7 cellular contexts compared by ENCODE assay signal in genomic region chr4:6779667-6780565, GRCh38. TPM values are rescaled to one million over a fixed set of nuclear protein-coding genes. Genes with fewer than 3 reads are reported as not detected.
DNase-seq lines count a peak whose midpoint lies in the region; ATAC-seq and TF ChIP-seq lines count a peak whose summit lies in the region.

No MANE protein-coding gene starts in this region.

- H3K9me3 Mint-ChIP-seq in stimulated activated effector memory CD8-positive, alpha-beta T cell treated with anti-CD3 and anti-CD28 coated beads, Interleukin-12 subunit alpha, Interleukin-12 subunit beta, amount 100 ng/mL, for 72 hours, result no peaks in the 10 kb centered on the region

- peaks cover 42% of the 10 kb centered on the region for H3K4me1 Mint-ChIP-seq in stimulated activated effector memory CD8-positive, alpha-beta T cell treated with anti-CD3 and anti-CD28 coated beads, Interleukin-12 subunit alpha, Interleukin-12 subunit beta, amount 100 ng/mL, for 72 hours

- H3K36me3 Mint-ChIP-seq in stimulated activated effector memory CD8-positive, alpha-beta T cell treated with anti-CD3 and anti-CD28 coated beads, Interleukin-12 subunit alpha, Interleukin-12 subunit beta, amount 100 ng/mL, for 72 hours, result peaks cover 12% of the 10 kb centered on the region

- no peak for ATAC-seq in stimulated activated naive CD8-positive, alpha-beta T cell treated with anti-CD3 and anti-CD28 coated beads, Interleukin-15, Interleukin-2, amounts not matched to agents 100 U/mL and 50 U/mL, for 24 hours
- no peak for ATAC-seq in stimulated activated effector memory CD8-positive, alpha-beta T cell treated with anti-CD3 and anti-CD28 coated beads, Interleukin-12 subunit alpha, Interleukin-12 subunit beta, amount 100 ng/mL, for 72 hours

- H3K27me3 ChIP-seq in HL-60 (ENCODE audit: insufficient read depth, poor library complexity, severe bottlenecking) (no peaks in the 10 kb centered on the region), prostate gland (replicated peaks; ENCODE audit: insufficient read depth) (no peaks in the 10 kb centered on the region)

- no peak overlapping the region for H3K27ac Mint-ChIP-seq in stimulated activated effector memory CD8-positive, alpha-beta T cell treated with anti-CD3 and anti-CD28 coated beads, Interleukin-12 subunit alpha, Interleukin-12 subunit beta, amount 100 ng/mL, for 72 hours

- TF ChIP-seq POLR2A in prostate gland (IDR thresholded peaks at IDR 0.05), result no peak

- H3K36me3 ChIP-seq in prostate gland, result no peaks in the 10 kb centered on the region

- peak; percentile 56 to 73 for DNase-seq in HL-60 (ENCODE audit: low read depth in 1 of 2, low spot score in 1 of 2)
- peak; percentile 78 for DNase-seq in NCI-H2196 treated with DMSO at 0.1 percent for 48 hours (lab: John Stamatoyannopoulos, UW; ENCODE audit: unreplicated experiment)
- DNase-seq in cerebellar cortex (ENCODE audit: low spot score), result peak; percentile 51
- no peak for DNase-seq in prostate gland (ENCODE audit: low spot score)
- DNase-seq in stimulated activated naive CD8-positive, alpha-beta T cell treated with anti-CD3 and anti-CD28 coated beads, Interleukin-15, Interleukin-2, amounts not matched to agents 100 U/mL and 50 U/mL, for 24 hours, result no peak
- no peak for DNase-seq in GM20000 (ENCODE audit: low spot score)
- DNase-seq in stimulated activated effector memory CD8-positive, alpha-beta T cell treated with anti-CD3 and anti-CD28 coated beads, Interleukin-12 subunit alpha, Interleukin-12 subunit beta, amount 100 ng/mL, for 72 hours (ENCODE audit: low spot score in 2 of 2), result no peak

- H3K9me3 ChIP-seq in prostate gland, result no peaks in the 10 kb centered on the region

- H3K4me3 ChIP-seq in HL-60 (replicated peaks; ENCODE audit: insufficient read depth, low read length), result no peak overlapping the region
- H3K4me3 ChIP-seq in prostate gland, result no peak overlapping the region

- no peak overlapping the region for H3K4me3 Mint-ChIP-seq in stimulated activated effector memory CD8-positive, alpha-beta T cell treated with anti-CD3 and anti-CD28 coated beads, Interleukin-12 subunit alpha, Interleukin-12 subunit beta, amount 100 ng/mL, for 72 hours

- H3K27ac ChIP-seq in HL-60 (replicated peaks), result no peak overlapping the region
- peak overlapping the region; percentile 100 for H3K27ac ChIP-seq in prostate gland

- WGBS in prostate gland, result 65% methylated on average over 17 of the region's 17 CpGs

- H3K4me1 ChIP-seq in prostate gland (replicated peaks), result peaks cover 29% of the 10 kb centered on the region

- intact Hi-C loops in prostate gland (cut with DNase I), result loop anchor here (5.0 to 10.0 kb wide), 5 partner anchors 63 to 265 kb away; partner anchors contain the start of genes BLOC1S4 and TADA2B

- no peak for TF ChIP-seq CTCF in HL-60 (IDR thresholded peaks at IDR 0.05; ENCODE audit: insufficient read depth, low read length)
- no peak for TF ChIP-seq CTCF in prostate gland (IDR thresholded peaks at IDR 0.05)
- no peak for TF ChIP-seq CTCF in GM20000 (IDR thresholded peaks at IDR 0.05; ENCODE audit: extremely low read depth, missing control alignments)

RNA-seq across cellular contexts. Expression of gene KIAA0232, which starts 2.6 kb away (rescaled TPM):
- 10 to 100 TPM; 35.3 to 42.1 TPM for total RNA-seq in prostate gland

Comparison
In these comparisons a context has a peak if more than half of its experiments do, and no peak if none do; other contexts are left out.
1. DNase-seq: peak in HL-60 (2 of 2), NCI-H2196 treated with DMSO at 0.1 percent for 48 hours (single experiment) and cerebellar cortex (single experiment); none in prostate gland (single experiment), stimulated activated naive CD8-positive, alpha-beta T cell treated with anti-CD3 and anti-CD28 coated beads, Interleukin-15, Interleukin-2, amounts not matched to agents 100 U/mL and 50 U/mL, for 24 hours (single experiment), GM20000 (single experiment) and stimulated activated effector memory CD8-positive, alpha-beta T cell treated with anti-CD3 and anti-CD28 coated beads, Interleukin-12 subunit alpha, Interleukin-12 subunit beta, amount 100 ng/mL, for 72 hours (0 of 2).